ENCODE assay signal across 9 cellular contexts in the genomic region with DNA sequence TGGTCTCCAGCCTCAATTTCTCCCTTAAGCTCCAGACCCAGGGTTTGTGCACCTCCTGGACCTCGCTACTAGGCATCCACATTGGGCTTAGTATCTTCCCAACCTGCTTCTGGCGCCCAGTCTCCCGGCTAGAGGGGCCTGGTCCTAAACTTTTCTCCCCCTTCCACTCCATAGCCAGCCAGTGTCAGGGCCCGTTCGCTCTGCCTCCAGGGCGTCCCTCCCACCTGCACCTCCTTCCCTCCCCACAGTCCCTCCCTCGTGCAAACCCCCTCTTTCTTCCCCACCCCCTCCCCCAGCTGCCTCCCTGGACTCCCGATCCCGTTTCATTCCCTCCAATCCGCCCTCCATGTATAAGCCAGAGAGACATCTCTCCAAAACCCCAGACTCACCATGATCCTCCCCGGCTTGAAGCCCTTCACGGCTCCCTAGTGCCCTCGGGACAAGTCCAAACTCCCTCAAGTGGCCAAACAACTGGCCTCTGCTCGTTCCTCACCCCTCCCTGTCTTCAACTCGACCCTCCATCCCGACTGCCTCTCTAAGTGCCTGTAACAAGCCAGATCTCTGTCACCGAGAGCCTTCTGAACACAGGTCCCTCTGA. TPM values are rescaled to one million over a fixed set of nuclear protein-coding genes. Genes with fewer than 3 reads are reported as not detected.
DNase-seq lines count a peak whose midpoint lies in the region; ATAC-seq and TF ChIP-seq lines count a peak whose summit lies in the region.
"Had no signal": no experiment of that assay in that cellular context is flagged by ENCODE, and none has a peak within 500 bp of the region (broad histone marks: within the 10 kb centered on the region; RNA-seq: fewer than 3 reads in every experiment).

No MANE protein-coding gene starts in this region.

- H3K27me3 ChIP-seq in CD4-positive, CD25-positive, alpha-beta regulatory T cell (ENCODE audit: control insufficient read depth, insufficient read depth, low read length), result no peaks in the 10 kb centered on the region

- peak overlapping the region; percentile 90 for H3K4me3 ChIP-seq in CD4-positive, CD25-positive, alpha-beta regulatory T cell (ENCODE audit: low read depth, low read length)

- H3K36me3 Mint-ChIP-seq in CD4-positive, CD25-positive, alpha-beta regulatory T cell, result peaks cover 15% of the 10 kb centered on the region
- peaks cover 23% of the 10 kb centered on the region for H3K36me3 Mint-ChIP-seq in HFFc6 (ENCODE audit: low read depth)
- H3K36me3 Mint-ChIP-seq in activated CD8-positive, alpha-beta T cell treated with anti-CD3 and anti-CD28 coated beads for 36 hours (ENCODE audit: low read depth), result peaks cover 5% of the 10 kb centered on the region
- peaks cover 3% of the 10 kb centered on the region for H3K36me3 Mint-ChIP-seq in progenitor cell of endocrine pancreas (ENCODE audit: insufficient read depth)

- TF ChIP-seq CTCF in HFFc6 (IDR thresholded peaks at IDR 0.05) (no peak), progenitor cell of endocrine pancreas (IDR thresholded peaks at IDR 0.05; ENCODE audit: unreplicated experiment) (no peak)
- no peak for TF ChIP-seq CTCF in activated CD8-positive, alpha-beta T cell treated with anti-CD3 and anti-CD28 coated beads for 36 hours (IDR thresholded peaks at IDR 0.05)

- peaks cover 5% of the 10 kb centered on the region for H3K36me3 ChIP-seq in CD4-positive, CD25-positive, alpha-beta regulatory T cell (ENCODE audit: control insufficient read depth, insufficient read depth, low read length)

- no peaks in the 10 kb centered on the region for H3K9me3 Mint-ChIP-seq in CD4-positive, CD25-positive, alpha-beta regulatory T cell
- no peaks in the 10 kb centered on the region for H3K9me3 Mint-ChIP-seq in HFFc6
- H3K9me3 Mint-ChIP-seq in activated CD8-positive, alpha-beta T cell treated with anti-CD3 and anti-CD28 coated beads for 36 hours, result peaks cover 1% of the 10 kb centered on the region
- H3K9me3 Mint-ChIP-seq in progenitor cell of endocrine pancreas (ENCODE audit: low read depth), result no peaks in the 10 kb centered on the region

- intact Hi-C loops in activated CD8-positive, alpha-beta T cell treated with anti-CD3 and anti-CD28 coated beads for 36 hours (cut with micrococcal nuclease), result no loop called here
- intact Hi-C loops in Right ventricle myocardium superior (cut with DNase I), result loop anchor here (5.0 kb wide), 1 partner anchor 214 kb away; a partner anchor contains a TSS

- peak in 1 of 3 donors; percentile 40 for DNase-seq in CD4-positive, CD25-positive, alpha-beta regulatory T cell
- DNase-seq in HFFc6 (no peak), Right ventricle myocardium superior (peak; percentile 56), progenitor cell of endocrine pancreas (ENCODE audit: low spot score, unreplicated experiment) (peak; percentile 19), activated gamma-delta T cell treated with Interleukin-2 at 50 U/mL for 16 hours (no peak), NCI-H2196 (lab: John Stamatoyannopoulos, UW; ENCODE audit: unreplicated experiment) (no peak)
- no peak for DNase-seq in activated CD8-positive, alpha-beta T cell treated with anti-CD3 and anti-CD28 coated beads for 36 hours

- CTCF ChIA-PET in activated CD8-positive, alpha-beta T cell treated with anti-CD3 and anti-CD28 coated beads for 36 hours (lab: Charles Lee), result interaction anchor here (0.7 to 2.4 kb wide), 3 partner anchors 9 to 70 kb away, joined by 3 to 15 read pairs (median 6); a partner anchor contains a TSS

- H3K9me3 ChIP-seq in CD4-positive, CD25-positive, alpha-beta regulatory T cell (ENCODE audit: control insufficient read depth in 2 of 2, low read length in 2 of 2), result no peaks in the 10 kb centered on the region

- H3K27ac Mint-ChIP-seq in CD4-positive, CD25-positive, alpha-beta regulatory T cell, result peak overlapping the region; percentile 94 to 98 (median 97)
- H3K27ac Mint-ChIP-seq in HFFc6, result peak overlapping the region; percentile 84
- H3K27ac Mint-ChIP-seq in activated CD8-positive, alpha-beta T cell treated with anti-CD3 and anti-CD28 coated beads for 36 hours, result peak overlapping the region; percentile 94
- H3K27ac Mint-ChIP-seq in progenitor cell of endocrine pancreas, result peak overlapping the region; percentile 95

- POLR2A ChIA-PET in activated CD8-positive, alpha-beta T cell treated with anti-CD3 and anti-CD28 coated beads for 36 hours (lab: Charles Lee), result interaction anchor here (0.7 to 1.6 kb wide), 5 partner anchors 50 to 67 kb away, joined by 3 to 5 read pairs (median 4); a partner anchor contains a TSS

- peaks cover 14 to 76% (median 55%) of the 10 kb centered on the region in 4 donors for H3K4me1 Mint-ChIP-seq in CD4-positive, CD25-positive, alpha-beta regulatory T cell
- peaks cover 50% of the 10 kb centered on the region for H3K4me1 Mint-ChIP-seq in HFFc6 (ENCODE audit: low read depth)
- H3K4me1 Mint-ChIP-seq in activated CD8-positive, alpha-beta T cell treated with anti-CD3 and anti-CD28 coated beads for 36 hours (ENCODE audit: low read depth), result peaks cover 61% of the 10 kb centered on the region
- peaks cover 33% of the 10 kb centered on the region for H3K4me1 Mint-ChIP-seq in progenitor cell of endocrine pancreas (ENCODE audit: low read depth)

- peaks cover 7% of the 10 kb centered on the region for H3K27me3 Mint-ChIP-seq in CD4-positive, CD25-positive, alpha-beta regulatory T cell
- H3K27me3 Mint-ChIP-seq in HFFc6 (ENCODE audit: insufficient read depth), result peaks cover 5% of the 10 kb centered on the region
- no peaks in the 10 kb centered on the region for H3K27me3 Mint-ChIP-seq in activated CD8-positive, alpha-beta T cell treated with anti-CD3 and anti-CD28 coated beads for 36 hours
- peaks cover 3% of the 10 kb centered on the region for H3K27me3 Mint-ChIP-seq in progenitor cell of endocrine pancreas

- H3K4me1 ChIP-seq in CD4-positive, CD25-positive, alpha-beta regulatory T cell (ENCODE audit: control insufficient read depth, insufficient read depth, low read length, poor library complexity, severe bottlenecking), result peaks cover 45% of the 10 kb centered on the region

- peak overlapping the region; percentile 93 to 100 (median 99) for H3K4me3 Mint-ChIP-seq in CD4-positive, CD25-positive, alpha-beta regulatory T cell
- H3K4me3 Mint-ChIP-seq in HFFc6 (peak overlapping the region; percentile 93), progenitor cell of endocrine pancreas (ENCODE audit: low read depth) (peak overlapping the region; percentile 93)
- peak overlapping the region; percentile 88 for H3K4me3 Mint-ChIP-seq in activated CD8-positive, alpha-beta T cell treated with anti-CD3 and anti-CD28 coated beads for 36 hours

- peak overlapping the region; percentile 86 for H3K27ac ChIP-seq in CD4-positive, CD25-positive, alpha-beta regulatory T cell (ENCODE audit: insufficient read depth, low read length, poor library complexity, severe bottlenecking)

- ATAC-seq in CD4-positive, CD25-positive, alpha-beta regulatory T cell (ENCODE audit: low read depth in 2 of 2), result no peak
- ATAC-seq in activated CD8-positive, alpha-beta T cell treated with anti-CD3 and anti-CD28 coated beads for 36 hours, result peak; percentile 13
- ATAC-seq in Right ventricle myocardium superior (ENCODE audit: poor library complexity) (peak; percentile 10), GM21619 (IDR thresholded peaks at IDR 0.05; ENCODE audit: unreplicated experiment) (no peak)

RNA-seq across cellular contexts. Expression of a gene that starts 1.0 kb away (rescaled TPM):
- total RNA-seq in CD4-positive, CD25-positive, alpha-beta regulatory T cell, result 78.9 TPM
- 1 to 10 TPM; 5.7 to 9.9 (median 6.5) TPM for polyA plus RNA-seq in CD4-positive, CD25-positive, alpha-beta regulatory T cell
- 100 to 1,000 TPM; 107 to 133 (median 124) TPM for total RNA-seq in HFFc6 (2021; fragmentation: NEBNext Ultra II Directional; extraction: Animal tissue kit (Norgen Biotek cat#: 25700))
- 10 to 100 TPM; 35.5 to 37.1 TPM for total RNA-seq in activated CD8-positive, alpha-beta T cell treated with anti-CD3 and anti-CD28 coated beads for 36 hours
- total RNA-seq in Right ventricle myocardium superior (43.1 TPM), progenitor cell of endocrine pancreas (140 and 152 TPM in 2 replicates)

RNA-seq across cellular contexts. Expression of a gene that starts 5.4 kb away (rescaled TPM):
- 512 TPM for total RNA-seq in CD4-positive, CD25-positive, alpha-beta regulatory T cell
- 1,000 to 10,000 TPM; 1,343 to 1,906 (median 1,706) TPM for polyA plus RNA-seq in CD4-positive, CD25-positive, alpha-beta regulatory T cell
- total RNA-seq in HFFc6 (2021; fragmentation: NEBNext Ultra II Directional; extraction: Animal tissue kit (Norgen Biotek cat#: 25700)), result 1 to 10 TPM in 1 of 6 experiments, under 1 TPM in 5; 0.37 to 1.1 (median 0.77) TPM
- total RNA-seq in activated CD8-positive, alpha-beta T cell treated with anti-CD3 and anti-CD28 coated beads for 36 hours, result 100 to 1,000 TPM; 280 to 297 TPM
- total RNA-seq in Right ventricle myocardium superior (17.1 TPM), progenitor cell of endocrine pancreas (not detected in 2 replicates)

RNA-seq across cellular contexts. Expression of a gene that starts 20.6 kb away (rescaled TPM):
- total RNA-seq in CD4-positive, CD25-positive, alpha-beta regulatory T cell, result 4.9 TPM
- 1 to 10 TPM; 2.1 to 4.9 (median 3.1) TPM for polyA plus RNA-seq in CD4-positive, CD25-positive, alpha-beta regulatory T cell
- under 1 TPM in 2 of 6 experiments, not detected in 4; 0.07 to 0.14 TPM for total RNA-seq in HFFc6 (2021; fragmentation: NEBNext Ultra II Directional; extraction: Animal tissue kit (Norgen Biotek cat#: 25700))
- total RNA-seq in activated CD8-positive, alpha-beta T cell treated with anti-CD3 and anti-CD28 coated beads for 36 hours, result 1 to 10 TPM; 6.1 to 6.5 TPM
- total RNA-seq in Right ventricle myocardium superior (0.40 TPM), progenitor cell of endocrine pancreas (4.8 and 5.2 TPM in 2 replicates)

RNA-seq across cellular contexts. Expression of a gene that starts 45.0 kb away (rescaled TPM):
- total RNA-seq in CD4-positive, CD25-positive, alpha-beta regulatory T cell, result not detected
- not detected for polyA plus RNA-seq in CD4-positive, CD25-positive, alpha-beta regulatory T cell
- not detected for total RNA-seq in HFFc6 (2021; fragmentation: NEBNext Ultra II Directional; extraction: Animal tissue kit (Norgen Biotek cat#: 25700))
- not detected for total RNA-seq in activated CD8-positive, alpha-beta T cell treated with anti-CD3 and anti-CD28 coated beads for 36 hours
- total RNA-seq in Right ventricle myocardium superior (not detected), progenitor cell of endocrine pancreas (not detected in 2 replicates)
- total RNA-seq: M059J had no signal

RNA-seq across cellular contexts. Expression of a gene that starts 49.7 kb away (rescaled TPM):
- 138 TPM for total RNA-seq in CD4-positive, CD25-positive, alpha-beta regulatory T cell
- polyA plus RNA-seq in CD4-positive, CD25-positive, alpha-beta regulatory T cell, result 10 to 100 TPM; 35.0 to 46.7 (median 39.0) TPM
- 10 to 100 TPM; 46.8 to 70.0 (median 60.6) TPM for total RNA-seq in HFFc6 (2021; fragmentation: NEBNext Ultra II Directional; extraction: Animal tissue kit (Norgen Biotek cat#: 25700))
- 10 to 100 TPM; 35.5 to 36.5 TPM for total RNA-seq in activated CD8-positive, alpha-beta T cell treated with anti-CD3 and anti-CD28 coated beads for 36 hours
- total RNA-seq in Right ventricle myocardium superior (32.0 TPM), progenitor cell of endocrine pancreas (49.4 and 49.5 TPM in 2 replicates)

Comparison
In these comparisons a context has a peak if more than half of its experiments do, and no peak if none do; other contexts are left out.
1. ATAC-seq: peak in activated CD8-positive, alpha-beta T cell treated with anti-CD3 and anti-CD28 coated beads for 36 hours (single experiment) and Right ventricle myocardium superior (single experiment); none in CD4-positive, CD25-positive, alpha-beta regulatory T cell (0 of 2) and GM21619 (single experiment).
2. DNase-seq: peak in Right ventricle myocardium superior (single experiment) and progenitor cell of endocrine pancreas (single experiment); none in HFFc6 (single experiment), activated CD8-positive, alpha-beta T cell treated with anti-CD3 and anti-CD28 coated beads for 36 hours (single experiment), activated gamma-delta T cell treated with Interleukin-2 at 50 U/mL for 16 hours (single experiment) and NCI-H2196 (single experiment).
3. RNA of a gene that starts 5.4 kb away (total RNA-seq): 512 TPM in CD4-positive, CD25-positive, alpha-beta regulatory T cell (single experiment) and 280 to 297 TPM in activated CD8-positive, alpha-beta T cell treated with anti-CD3 and anti-CD28 coated beads for 36 hours; 17.1 TPM in Right ventricle myocardium superior (single experiment), 0.37 to 1.1 TPM in HFFc6 and not detected in progenitor cell of endocrine pancreas; every median in the first group is over 10 times any median in the second.
4. Peak in every context shown above with its lines, with median percentiles within 50 percentile points of each other: H3K27ac Mint-ChIP-seq and H3K4me3 Mint-ChIP-seq.